In genomic region chr7:128591705-128592104, GRCh38 we compare ENCODE assay signal across 1 cellular context.
A peak's percentile ranks its signal among the peaks of the same experiment; 100 is the strongest.
TF ChIP-seq lines count a peak whose summit lies in the region.

No MANE protein-coding gene starts in this region.

TF ChIP-seq in SK-N-SH, 30 proteins besides CTCF, POLR2A, EP300 and RAD21 (continued from another document):
- TF ChIP-seq REST (IDR thresholded peaks at IDR 0.05; ENCODE audit: low read depth, low read length): no peak
- TF ChIP-seq MXI1 (IDR thresholded peaks at IDR 0.05; ENCODE audit: low read depth, low read length): no peak; the same call in 1 of the 2 replicates
- TF ChIP-seq TEAD4 (IDR thresholded peaks at IDR 0.05; ENCODE audit: borderline replicate concordance, insufficient read depth): no peak
- TF ChIP-seq NRF1 (IDR thresholded peaks at IDR 0.05; ENCODE audit: low read depth, low read length): no peak
- TF ChIP-seq RFX5 (IDR thresholded peaks at IDR 0.05; ENCODE audit: low read length): no peak
- no peak for TF ChIP-seq YY1 (IDR thresholded peaks at IDR 0.05; ENCODE audit: low read depth)
- 0 out of 2 replicates have a peak, but pooled peaks have one; percentile 8 for TF ChIP-seq RCOR1 (IDR thresholded peaks at IDR 0.05; ENCODE audit: low read length)
